ENCODE assay signal across 9 cellular contexts in the genomic region with DNA sequence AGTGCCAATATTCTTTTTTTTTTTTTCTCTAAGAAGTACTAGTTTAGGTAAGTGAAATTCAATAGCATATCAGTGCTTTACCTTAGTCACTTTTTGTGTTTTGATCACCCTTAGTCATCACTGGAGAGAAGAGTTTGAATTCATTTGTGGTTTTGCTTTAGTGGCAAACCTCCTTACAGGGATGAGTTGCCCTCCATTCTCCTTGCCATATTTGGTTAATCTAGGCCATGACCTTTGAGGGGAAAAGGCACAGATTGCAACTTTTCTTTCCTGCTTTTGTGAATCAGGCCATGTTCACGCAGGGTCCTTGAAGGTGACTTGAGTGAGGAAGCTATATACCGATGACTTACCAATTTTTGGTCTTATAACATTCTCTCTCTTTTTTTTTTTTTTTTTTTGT. TPM values are rescaled to one million over a fixed set of nuclear protein-coding genes. Genes with fewer than 3 reads are reported as not detected.
A peak's percentile ranks its signal among the peaks of the same experiment; 100 is the strongest.
DNase-seq lines count a peak whose midpoint lies in the region; ATAC-seq, FAIRE-seq and TF ChIP-seq lines count a peak whose summit lies in the region.
"Had no signal": no experiment of that assay in that cellular context is flagged by ENCODE, and none has a peak within 500 bp of the region (broad histone marks: within the 10 kb centered on the region; RNA-seq: fewer than 3 reads in every experiment).

No MANE protein-coding gene starts in this region.

- no peaks in the 10 kb centered on the region for H3K27me3 Mint-ChIP-seq in naive thymus-derived CD8-positive, alpha-beta T cell

- H3K36me3 Mint-ChIP-seq in naive thymus-derived CD8-positive, alpha-beta T cell, result peaks cover 0 to 49% (median 12%) of the 10 kb centered on the region in 3 donors

- H3K27ac ChIP-seq in upper lobe of right lung, result no peak overlapping the region
- H3K27ac ChIP-seq in WERI-Rb-1, result no peak overlapping the region

- H3K4me1 Mint-ChIP-seq in naive thymus-derived CD8-positive, alpha-beta T cell, result peaks cover 0 to 11% (median under 1%) of the 10 kb centered on the region in 4 donors

- H3K36me3 ChIP-seq in upper lobe of right lung (peaks cover 11% of the 10 kb centered on the region), WERI-Rb-1 (no peaks in the 10 kb centered on the region; the same call in none of the 2 replicates)

- TF ChIP-seq CTCF in AG10803 (conservative IDR thresholded peaks at IDR 0.05; ENCODE audit: low read length), result no peak
- TF ChIP-seq CTCF in upper lobe of right lung (IDR thresholded peaks at IDR 0.05), result no peak
- no peak for TF ChIP-seq CTCF in WERI-Rb-1 (IDR thresholded peaks at IDR 0.05; ENCODE audit: low read depth, low read length)

- POLR2A ChIA-PET in naive thymus-derived CD8-positive, alpha-beta T cell (lab: Charles Lee), result no interaction called here

- no peaks in the 10 kb centered on the region for H3K9me3 Mint-ChIP-seq in naive thymus-derived CD8-positive, alpha-beta T cell

- H3K27ac Mint-ChIP-seq in naive thymus-derived CD8-positive, alpha-beta T cell, result peak overlapping the region in 1 of 10 donors; percentile 6

- H3K4me3 Mint-ChIP-seq in naive thymus-derived CD8-positive, alpha-beta T cell, result no peak overlapping the region

- intact Hi-C loops in upper lobe of right lung (cut with DNase I), result no loop called here

- DNase-seq in AG10803 (ENCODE audit: low read depth) (peak; percentile 43), RCC 7860 (ENCODE audit: low spot score) (peak; percentile 97), upper lobe of right lung (no peak), WERI-Rb-1 (no peak), UCSD-AML1 (lab: John Stamatoyannopoulos, UW; ENCODE audit: unreplicated experiment) (no peak)
- DNase-seq in central memory CD4-positive, alpha-beta T cell, result peak; percentile 42
- no peak for DNase-seq in naive thymus-derived CD8-positive, alpha-beta T cell
- DNase-seq: RPMI8226 had no signal

- ATAC-seq in GM21447 (IDR thresholded peaks at IDR 0.05; ENCODE audit: unreplicated experiment) (peak; percentile 60), upper lobe of right lung (no peak)
- ATAC-seq in naive thymus-derived CD8-positive, alpha-beta T cell, result no peak

- no peaks in the 10 kb centered on the region for H3K9me3 ChIP-seq in upper lobe of right lung
- H3K9me3 ChIP-seq in WERI-Rb-1 (ENCODE audit: severe bottlenecking), result no peaks in the 10 kb centered on the region

- H3K27me3 ChIP-seq in upper lobe of right lung, result no peaks in the 10 kb centered on the region
- H3K27me3 ChIP-seq in WERI-Rb-1 (ENCODE audit: insufficient read depth, low read depth, severe bottlenecking), result no peaks in the 10 kb centered on the region

- H3K4me3 ChIP-seq in AG10803 (ENCODE audit: low read length) (no peak overlapping the region), upper lobe of right lung (no peak overlapping the region), WERI-Rb-1 (ENCODE audit: low read depth, low read length) (no peak overlapping the region)

- peak; percentile 99 for FAIRE-seq in RCC 7860 (lab: Jason Lieb, UNC)

- H3K4me1 ChIP-seq in upper lobe of right lung, result no peaks in the 10 kb centered on the region

RNA-seq across cellular contexts. Expression of gene PLEKHA3, which starts 34.4 kb away (rescaled TPM):
- total RNA-seq in upper lobe of right lung, result 36.6 TPM
- total RNA-seq in naive thymus-derived CD8-positive, alpha-beta T cell, result 10 to 100 TPM; 39.5 to 40.6 TPM
- 10 to 100 TPM; 18.4 to 24.6 (median 24.4) TPM for polyA plus RNA-seq in naive thymus-derived CD8-positive, alpha-beta T cell

RNA-seq across cellular contexts. Expression of gene FKBP7, which starts 36.3 kb away (rescaled TPM):
- total RNA-seq in upper lobe of right lung, result 7.3 TPM
- 1 to 10 TPM; 1.5 to 2.4 TPM for total RNA-seq in naive thymus-derived CD8-positive, alpha-beta T cell
- 1 to 10 TPM; 2.9 to 7.0 (median 3.9) TPM for polyA plus RNA-seq in naive thymus-derived CD8-positive, alpha-beta T cell

Comparison
In these comparisons a context has a peak if more than half of its experiments do, and no peak if none do; other contexts are left out.
1. DNase-seq: peak in AG10803 (single experiment), RCC 7860 (single experiment) and central memory CD4-positive, alpha-beta T cell (single experiment); none in upper lobe of right lung (single experiment), WERI-Rb-1 (single experiment), naive thymus-derived CD8-positive, alpha-beta T cell (0 of 10) and UCSD-AML1 (single experiment).